ENCODE assay signal across 1 cellular context in genomic region chr19:11404588-11405258, GRCh38.
TF ChIP-seq lines count a peak whose summit lies in the region.

No MANE protein-coding gene starts in this region.

TF ChIP-seq in IMR-90, 13 proteins besides CTCF, POLR2A, EP300 and RAD21:
- TF ChIP-seq CHD1 (IDR thresholded peaks at IDR 0.05; ENCODE audit: low read depth, low read length) (no peak), RCOR1 (IDR thresholded peaks at IDR 0.05; ENCODE audit: insufficient replicate concordance, low read length) (no peak), MAFK (IDR thresholded peaks at IDR 0.05; ENCODE audit: low read depth, low read length) (no peak), MAZ (IDR thresholded peaks at IDR 0.05; ENCODE audit: borderline replicate concordance, low read depth, low read length) (no peak), CEBPB (IDR thresholded peaks at IDR 0.05; ENCODE audit: low read depth, low read length) (no peak), RFX5 (IDR thresholded peaks at IDR 0.05; ENCODE audit: low read depth, low read length) (no peak), NFE2L2 (IDR thresholded peaks at IDR 0.05; ENCODE audit: low read depth, low read length) (no peak), MXI1 (IDR thresholded peaks at IDR 0.05; ENCODE audit: borderline replicate concordance, low read depth, low read length) (no peak), USF2 (IDR thresholded peaks at IDR 0.05; ENCODE audit: low read depth, low read length) (no peak), FOS (IDR thresholded peaks at IDR 0.05; ENCODE audit: low read depth, low read length) (no peak), ELK1 (IDR thresholded peaks at IDR 0.05; ENCODE audit: borderline replicate concordance, low read depth, low read length) (no peak), BHLHE40 (IDR thresholded peaks at IDR 0.05; ENCODE audit: low read depth, low read length) (no peak), SMC3 (IDR thresholded peaks at IDR 0.05; ENCODE audit: low read depth, low read length) (no peak)
